ENCODE assay signal across 6 cellular contexts in the genomic region with DNA sequence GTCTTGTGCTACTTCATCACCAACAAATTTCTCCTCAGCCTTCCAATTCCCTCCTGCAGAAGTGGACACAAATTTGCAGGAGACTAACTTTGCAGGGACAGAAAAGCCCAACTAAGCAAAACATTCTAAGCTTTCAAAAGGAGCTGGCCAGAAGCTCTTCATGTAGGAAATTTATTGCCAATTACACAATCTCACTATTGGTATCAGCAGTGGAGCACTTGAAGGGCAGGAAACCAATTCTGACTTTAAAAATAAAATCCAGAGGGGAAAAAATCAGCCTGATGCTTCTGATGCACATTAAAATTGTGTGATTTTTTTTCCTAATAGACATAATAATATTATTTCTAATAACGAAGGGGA.
"Had no signal": no experiment of that assay in that cellular context is flagged by ENCODE, and none has a peak within 500 bp of the region (broad histone marks: within the 10 kb centered on the region; RNA-seq: fewer than 3 reads in every experiment).

No MANE protein-coding gene starts in this region.

- ATAC-seq: activated CD4-positive, CD25-positive, alpha-beta regulatory T cell treated with anti-CD3 and anti-CD28 coated beads, Interleukin-2, amount 50 U/mL, for 24 hours had no signal

- H3K27me3 ChIP-seq: brain microvascular endothelial cell, stomach had no signal

- H3K9ac ChIP-seq: parathyroid adenoma had no signal

- H3K27ac ChIP-seq: brain microvascular endothelial cell, parathyroid adenoma, stomach had no signal

- DNase-seq: erythroblast, foreskin melanocyte, stomach had no signal

- H3K4me1 ChIP-seq: parathyroid adenoma had no signal

- H2AFZ ChIP-seq: parathyroid adenoma had no signal

- H3K36me3 ChIP-seq: brain microvascular endothelial cell, stomach had no signal

- H3K79me2 ChIP-seq: parathyroid adenoma had no signal

- H3K4me3 ChIP-seq: stomach had no signal
